In the genomic region with DNA sequence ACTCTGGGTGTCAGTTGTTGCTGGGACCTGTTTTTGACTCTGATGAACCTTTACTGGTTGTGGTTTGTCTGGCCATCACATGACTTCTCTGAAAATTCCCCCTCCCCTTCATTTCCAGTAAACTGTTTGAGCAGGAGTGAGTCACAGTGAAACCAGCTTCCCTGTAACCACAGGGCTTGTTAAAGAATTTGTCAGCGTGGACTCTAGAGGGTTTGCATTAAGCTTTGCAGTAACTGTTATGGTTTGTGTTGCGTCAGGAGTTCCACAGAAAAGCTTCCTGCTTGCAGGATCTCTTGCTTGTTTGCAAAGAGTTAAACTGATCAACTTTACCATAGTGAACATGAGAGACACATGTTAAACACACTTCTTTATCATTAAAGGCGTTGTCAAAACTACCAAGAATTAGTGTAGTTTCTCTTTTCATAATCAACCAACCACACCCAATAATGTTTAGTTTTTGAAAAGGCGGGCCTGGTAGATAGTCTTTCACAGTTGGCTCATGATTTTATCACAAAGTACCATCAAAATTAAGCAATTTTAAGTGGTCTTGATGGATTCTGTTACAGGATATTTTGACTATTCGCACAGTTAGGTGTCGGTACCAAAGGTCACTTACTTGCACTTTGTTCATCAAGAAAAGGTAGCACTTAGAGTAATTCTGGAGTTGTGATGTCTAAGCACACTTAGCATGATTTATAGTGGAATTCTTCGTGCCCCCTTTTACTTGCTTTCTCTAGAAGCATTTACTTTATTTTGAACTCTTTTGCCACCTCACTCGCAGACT, we compare ENCODE assay signal across 1 cellular context.
TF ChIP-seq lines count a peak whose summit lies in the region.

No MANE protein-coding gene starts in this region.

TF ChIP-seq in GM12878, 131 proteins besides CTCF, POLR2A, EP300 and RAD21 (continued from another document and continues in another):
- TF ChIP-seq REST (IDR thresholded peaks at IDR 0.05; ENCODE audit: low read depth, low read length) (no peak), SP1 (IDR thresholded peaks at IDR 0.05; ENCODE audit: low read depth, low read length) (peak; percentile 38), NR2C1 (IDR thresholded peaks at IDR 0.05) (no peak), EZH2 (IDR thresholded peaks at IDR 0.05; ENCODE audit: borderline replicate concordance, control insufficient read depth, low read depth, low read length) (no peak), IRF3 (IDR thresholded peaks at IDR 0.05) (no peak), SMARCA5 (IDR thresholded peaks at IDR 0.05) (no peak), EED (IDR thresholded peaks at IDR 0.05; ENCODE audit: low read depth) (peak; percentile 100), ZSCAN29 (IDR thresholded peaks at IDR 0.05) (peak; percentile 39; the same call in 1 of the 2 replicates), SUZ12 (IDR thresholded peaks at IDR 0.05; ENCODE audit: unreplicated experiment) (no peak), IKZF1 (conservative IDR thresholded peaks at IDR 0.05) (peak; percentile 100), PAX5 (IDR thresholded peaks at IDR 0.05; ENCODE audit: borderline replicate concordance, low read depth, low read length) (peak; percentile 90), SREBF2 (IDR thresholded peaks at IDR 0.05; ENCODE audit: low read length) (no peak), SMAD5 (IDR thresholded peaks at IDR 0.05; ENCODE audit: low read depth) (peak; percentile 27; the same call in 1 of the 2 replicates), ASH2L (IDR thresholded peaks at IDR 0.05; ENCODE audit: borderline replicate concordance, low read depth) (no peak), CHD4 (IDR thresholded peaks at IDR 0.05) (no peak), CEBPB (IDR thresholded peaks at IDR 0.05; ENCODE audit: borderline replicate concordance in 1 of 2, low read depth in 2 of 2, low read length in 2 of 2) (peak; percentile 16 to 98; a peak in 2 of 4 replicates), FOXM1 (IDR thresholded peaks at IDR 0.05; ENCODE audit: low read depth, low read length) (peak; percentile 98), CBX5 (IDR thresholded peaks at IDR 0.05; ENCODE audit: low read depth) (peak; percentile 77; the same call in 1 of the 2 replicates), WRNIP1 (IDR thresholded peaks at IDR 0.05; ENCODE audit: borderline replicate concordance, low read depth, low read length) (no peak), TCF12 (IDR thresholded peaks at IDR 0.05; ENCODE audit: low read depth, low read length) (peak; percentile 30; the same call in 1 of the 2 replicates), NBN (IDR thresholded peaks at IDR 0.05) (peak; percentile 98), NFYA (IDR thresholded peaks at IDR 0.05; ENCODE audit: borderline replicate concordance, low read depth, low read length) (no peak), JUNB (IDR thresholded peaks at IDR 0.05) (peak; percentile 99), CREB1 (IDR thresholded peaks at IDR 0.05; ENCODE audit: low read depth) (peak; percentile 84), SIX5 (IDR thresholded peaks at IDR 0.05; ENCODE audit: low read depth, low read length, severe bottlenecking) (no peak), MEF2A (IDR thresholded peaks at IDR 0.05; ENCODE audit: insufficient read depth, low read depth, low read length) (peak; percentile 92), EGR1 (IDR thresholded peaks at IDR 0.05; ENCODE audit: borderline replicate concordance in 1 of 2, low read depth in 2 of 2, low read length in 2 of 2) (peak in 1 of 2 experiments; percentile 63; a peak in 2 of 3 replicates), USF2 (IDR thresholded peaks at IDR 0.05; ENCODE audit: borderline replicate concordance, low read depth, low read length) (peak; percentile 88), POLR2AphosphoS5 (IDR thresholded peaks at IDR 0.05; ENCODE audit: low read length) (peak; percentile 56; the same call in 1 of the 2 replicates), ATF3 (IDR thresholded peaks at IDR 0.05; ENCODE audit: borderline replicate concordance, extremely low read depth, low read depth, low read length) (peak; percentile 36; the same call in 1 of the 2 replicates), ZBTB11 (CRISPR knock-in tag; IDR thresholded peaks at IDR 0.05) (no peak), MYC (IDR thresholded peaks at IDR 0.05; ENCODE audit: insufficient read depth, insufficient read length, insufficient replicate concordance, low read length, severe bottlenecking) (no peak), E2F8 (IDR thresholded peaks at IDR 0.05; ENCODE audit: low read depth, partially characterized antibody) (peak; percentile 66), CREM (IDR thresholded peaks at IDR 0.05; ENCODE audit: low read depth) (peak; percentile 96), POU2F2 (IDR thresholded peaks at IDR 0.05; ENCODE audit: borderline replicate concordance, low read depth, low read length) (peak; percentile 84; the same call in 1 of the 3 replicates)
- TF ChIP-seq, protein P1, sequence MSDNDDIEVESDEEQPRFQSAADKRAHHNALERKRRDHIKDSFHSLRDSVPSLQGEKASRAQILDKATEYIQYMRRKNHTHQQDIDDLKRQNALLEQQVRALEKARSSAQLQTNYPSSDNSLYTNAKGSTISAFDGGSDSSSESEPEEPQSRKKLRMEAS (IDR thresholded peaks at IDR 0.05; ENCODE audit: low read depth, low read length), result no peak
- TF ChIP-seq, protein P2, sequence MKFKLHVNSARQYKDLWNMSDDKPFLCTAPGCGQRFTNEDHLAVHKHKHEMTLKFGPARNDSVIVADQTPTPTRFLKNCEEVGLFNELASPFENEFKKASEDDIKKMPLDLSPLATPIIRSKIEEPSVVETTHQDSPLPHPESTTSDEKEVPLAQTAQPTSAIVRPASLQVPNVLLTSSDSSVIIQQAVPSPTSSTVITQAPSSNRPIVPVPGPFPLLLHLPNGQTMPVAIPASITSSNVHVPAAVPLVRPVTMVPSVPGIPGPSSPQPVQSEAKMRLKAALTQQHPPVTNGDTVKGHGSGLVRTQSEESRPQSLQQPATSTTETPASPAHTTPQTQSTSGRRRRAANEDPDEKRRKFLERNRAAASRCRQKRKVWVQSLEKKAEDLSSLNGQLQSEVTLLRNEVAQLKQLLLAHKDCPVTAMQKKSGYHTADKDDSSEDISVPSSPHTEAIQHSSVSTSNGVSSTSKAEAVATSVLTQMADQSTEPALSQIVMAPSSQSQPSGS (IDR thresholded peaks at IDR 0.05; ENCODE audit: low read length), result peak; percentile 98
- TF ChIP-seq, protein P3, sequence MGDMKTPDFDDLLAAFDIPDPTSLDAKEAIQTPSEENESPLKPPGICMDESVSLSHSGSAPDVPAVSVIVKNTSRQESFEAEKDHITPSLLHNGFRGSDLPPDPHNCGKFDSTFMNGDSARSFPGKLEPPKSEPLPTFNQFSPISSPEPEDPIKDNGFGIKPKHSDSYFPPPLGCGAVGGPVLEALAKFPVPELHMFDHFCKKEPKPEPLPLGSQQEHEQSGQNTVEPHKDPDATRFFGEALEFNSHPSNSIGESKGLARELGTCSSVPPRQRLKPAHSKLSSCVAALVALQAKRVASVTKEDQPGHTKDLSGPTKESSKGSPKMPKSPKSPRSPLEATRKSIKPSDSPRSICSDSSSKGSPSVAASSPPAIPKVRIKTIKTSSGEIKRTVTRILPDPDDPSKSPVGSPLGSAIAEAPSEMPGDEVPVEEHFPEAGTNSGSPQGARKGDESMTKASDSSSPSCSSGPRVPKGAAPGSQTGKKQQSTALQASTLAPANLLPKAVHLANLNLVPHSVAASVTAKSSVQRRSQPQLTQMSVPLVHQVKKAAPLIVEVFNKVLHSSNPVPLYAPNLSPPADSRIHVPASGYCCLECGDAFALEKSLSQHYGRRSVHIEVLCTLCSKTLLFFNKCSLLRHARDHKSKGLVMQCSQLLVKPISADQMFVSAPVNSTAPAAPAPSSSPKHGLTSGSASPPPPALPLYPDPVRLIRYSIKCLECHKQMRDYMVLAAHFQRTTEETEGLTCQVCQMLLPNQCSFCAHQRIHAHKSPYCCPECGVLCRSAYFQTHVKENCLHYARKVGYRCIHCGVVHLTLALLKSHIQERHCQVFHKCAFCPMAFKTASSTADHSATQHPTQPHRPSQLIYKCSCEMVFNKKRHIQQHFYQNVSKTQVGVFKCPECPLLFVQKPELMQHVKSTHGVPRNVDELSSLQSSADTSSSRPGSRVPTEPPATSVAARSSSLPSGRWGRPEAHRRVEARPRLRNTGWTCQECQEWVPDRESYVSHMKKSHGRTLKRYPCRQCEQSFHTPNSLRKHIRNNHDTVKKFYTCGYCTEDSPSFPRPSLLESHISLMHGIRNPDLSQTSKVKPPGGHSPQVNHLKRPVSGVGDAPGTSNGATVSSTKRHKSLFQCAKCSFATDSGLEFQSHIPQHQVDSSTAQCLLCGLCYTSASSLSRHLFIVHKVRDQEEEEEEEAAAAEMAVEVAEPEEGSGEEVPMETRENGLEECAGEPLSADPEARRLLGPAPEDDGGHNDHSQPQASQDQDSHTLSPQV (IDR thresholded peaks at IDR 0.05), result peak; percentile 7; the same call in 1 of the 2 replicates
